In the genomic region with DNA sequence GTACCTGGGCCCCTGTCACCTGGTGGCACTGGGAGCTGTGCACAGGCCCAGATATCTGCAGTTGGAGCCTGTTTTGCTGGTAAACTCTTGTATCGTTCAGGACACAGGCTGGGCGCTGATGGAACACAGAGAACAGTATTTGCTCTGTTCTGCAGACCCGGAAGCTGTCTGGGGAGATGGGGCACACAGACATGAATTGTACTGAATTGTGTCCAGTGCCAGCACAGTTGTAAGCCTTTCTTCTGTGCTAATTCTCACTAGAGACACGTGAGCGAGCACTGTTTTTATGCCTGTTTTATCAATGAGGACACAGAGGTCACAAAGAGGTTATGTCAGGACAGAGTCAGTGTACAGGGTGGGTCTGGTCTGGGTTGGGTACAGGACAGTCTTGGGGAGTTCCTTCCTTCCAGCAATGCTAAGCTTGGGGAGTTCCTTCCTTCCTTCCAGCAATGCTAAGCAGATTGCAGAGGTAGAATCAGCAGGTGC, we compare ENCODE assay signal across 19 cellular contexts. TPM values are rescaled to one million over a fixed set of nuclear protein-coding genes. Genes with fewer than 3 reads are reported as not detected.
DNase-seq lines count a peak whose midpoint lies in the region; ATAC-seq, FAIRE-seq and TF ChIP-seq lines count a peak whose summit lies in the region.
"Had no signal": no experiment of that assay in that cellular context is flagged by ENCODE, and none has a peak within 500 bp of the region (broad histone marks: within the 10 kb centered on the region; RNA-seq: fewer than 3 reads in every experiment).

No MANE protein-coding gene starts in this region.

- H3K9me3 Mint-ChIP-seq in T-helper 2 cell treated with Interferon-gamma antibody and Interleukin-4, amounts not matched to agents 5 μg/mL and 100 μg/mL, for 36 hours = no peaks in the 10 kb centered on the region
- H3K9me3 Mint-ChIP-seq: activated T-helper 17 cell treated with anti-CD3 and anti-CD28 coated beads, Interleukin-2, amount 50 U/mL, for 72 hours; nephron had no signal

- no peaks in the 10 kb centered on the region for H3K36me3 Mint-ChIP-seq in T-helper 2 cell treated with Interferon-gamma antibody and Interleukin-4, amounts not matched to agents 5 μg/mL and 100 μg/mL, for 36 hours (ENCODE audit: low read depth)
- H3K36me3 Mint-ChIP-seq: stimulated activated memory B cell treated with anti-CD40 and anti-IgM and Interleukin-4, amounts not matched to agents 10 μg/mL and 1 μg/mL and 100 μg/mL, for 72 hours had no signal

- no peak for FAIRE-seq in HepG2 (lab: Jason Lieb, UNC)
- FAIRE-seq: A549, colon, G401.6, urothelium cell line had no signal

- H3K9me3 ChIP-seq in liver (ENCODE audit: control insufficient read depth in 4 of 4, low read length in 3 of 4) (no peaks in the 10 kb centered on the region), HepG2 (ENCODE audit: low read length) (no peaks in the 10 kb centered on the region), upper lobe of left lung (no peaks in the 10 kb centered on the region)
- H3K9me3 ChIP-seq: A549 had no signal

- H3K79me2 ChIP-seq in HepG2 (ENCODE audit: insufficient read depth, low read length) = no peaks in the 10 kb centered on the region

- no peak overlapping the region for H3K4me2 ChIP-seq in HepG2 (ENCODE audit: low read depth, low read length)
- H3K4me2 ChIP-seq: A549 had no signal

- H3K4me1 ChIP-seq in liver (ENCODE audit: control insufficient read depth in 4 of 4, insufficient read depth in 4 of 4, low read length in 3 of 4) (peaks cover 0 to 16% (median 6%) of the 10 kb centered on the region in 4 donors), HepG2 (ENCODE audit: insufficient read depth, low read length) (peaks cover 13% of the 10 kb centered on the region; the same call in 1 of the 2 replicates), upper lobe of left lung (peaks cover 10 to 21% (median 19%) of the 10 kb centered on the region in 4 donors)
- H3K4me1 ChIP-seq: A549 had no signal

- in situ Hi-C loops in HepG2 (cut with HindIII; ENCODE audit: extremely low pct_ligation_motif_present, low pct_unique_long_range_greater_than_20kb) = no loop called here

- H3K9ac ChIP-seq in liver (ENCODE audit: low read depth in 1 of 2, low read length in 2 of 2) (no peak overlapping the region), HepG2 (ENCODE audit: insufficient read depth, low read depth, low read length) (no peak overlapping the region)

- no peaks in the 10 kb centered on the region for H4K20me1 ChIP-seq in HepG2 (ENCODE audit: insufficient read depth, low read length)

- no peaks in the 10 kb centered on the region for H3K4me1 Mint-ChIP-seq in T-helper 2 cell treated with Interferon-gamma antibody and Interleukin-4, amounts not matched to agents 5 μg/mL and 100 μg/mL, for 36 hours (ENCODE audit: low read depth)
- H3K4me1 Mint-ChIP-seq: stimulated activated memory B cell treated with anti-CD40 and anti-IgM and Interleukin-4, amounts not matched to agents 10 μg/mL and 1 μg/mL and 100 μg/mL, for 72 hours had no signal

- intact Hi-C loops in HepG2 (cut with micrococcal nuclease; ENCODE audit: unreplicated experiment) = no loop called here
- intact Hi-C loops in left cardiac atrium (cut with DNase I) = no loop called here

- TF ChIP-seq EP300 in HepG2 (IDR thresholded peaks at IDR 0.05; ENCODE audit: low read depth in 2 of 2, low read length in 2 of 2) = no peak
- TF ChIP-seq EP300 in HepG2 (CRISPR knock-in tag; IDR thresholded peaks at IDR 0.05; ENCODE audit: borderline replicate concordance) = no peak
- TF ChIP-seq EP300 in upper lobe of left lung (IDR thresholded peaks at IDR 0.05) = peak; percentile 61 to 99 (median 94)

- TF ChIP-seq CTCF in liver (IDR thresholded peaks at IDR 0.05; ENCODE audit: low read depth, low read length, missing input control) (no peak), HepG2 (CRISPR knock-in tag; IDR thresholded peaks at IDR 0.05) (no peak), upper lobe of left lung (IDR thresholded peaks at IDR 0.05) (no peak)

- H3K27me3 Mint-ChIP-seq in T-helper 2 cell treated with Interferon-gamma antibody and Interleukin-4, amounts not matched to agents 5 μg/mL and 100 μg/mL, for 36 hours (ENCODE audit: low read depth) = no peaks in the 10 kb centered on the region

- 74% methylated on average over 5 of the region's 5 CpGs for WGBS in liver
- 88% methylated on average over 5 of the region's 5 CpGs for WGBS in HepG2 (ENCODE audit: low lambda C conversion rate)
- WGBS in upper lobe of left lung, 2 donors = 67 to 79% methylated on average over 4 to 5 of the region's 5 CpGs

- no peak overlapping the region for H3K27ac Mint-ChIP-seq in T-helper 2 cell treated with Interferon-gamma antibody and Interleukin-4, amounts not matched to agents 5 μg/mL and 100 μg/mL, for 36 hours
- H3K27ac Mint-ChIP-seq: activated CD8-positive, alpha-beta T cell treated with anti-CD3 and anti-CD28 coated beads, Interleukin-2, amount 10 ng/mL, durations not matched to agents 7 days and 5 days; activated T-helper 17 cell treated with anti-CD3 and anti-CD28 coated beads, Interleukin-2, amount 50 U/mL, for 72 hours; nephron; stimulated activated memory B cell treated with anti-CD40 and anti-IgM and Interleukin-4, amounts not matched to agents 10 μg/mL and 1 μg/mL and 100 μg/mL, for 72 hours had no signal

- POLR2A ChIA-PET in HepG2 (lab: Yijun Ruan, JAX) = no interaction called here

- ATAC-seq in HepG2 (no peak), left cardiac atrium (peak; percentile 39 to 63), upper lobe of left lung (ENCODE audit: low FRiP score in 2 of 2) (peak in 1 of 2 donors; percentile 42), GM18858 (IDR thresholded peaks at IDR 0.05; ENCODE audit: unreplicated experiment) (no peak), HG03439 (IDR thresholded peaks at IDR 0.05; ENCODE audit: unreplicated experiment) (no peak)
- ATAC-seq: A549; activated CD8-positive, alpha-beta T cell treated with anti-CD3 and anti-CD28 coated beads, Interleukin-2, amount 10 ng/mL, durations not matched to agents 7 days and 5 days; activated T-helper 17 cell treated with anti-CD3 and anti-CD28 coated beads, Interleukin-2, amount 50 U/mL, for 72 hours; PC-3; stimulated activated memory B cell treated with anti-CD40 and anti-IgM and Interleukin-4, amounts not matched to agents 10 μg/mL and 1 μg/mL and 100 μg/mL, for 72 hours had no signal

- H3K27ac ChIP-seq in liver (ENCODE audit: low read depth in 1 of 2, low read length in 2 of 2) = no peak overlapping the region
- no peak overlapping the region for H3K27ac ChIP-seq in HepG2 (ENCODE audit: extremely low read length, insufficient read depth, low read length)
- peak overlapping the region in 1 of 4 donors; percentile 10 for H3K27ac ChIP-seq in upper lobe of left lung
- H3K27ac ChIP-seq: A549 had no signal

- H3K36me3 ChIP-seq in liver (ENCODE audit: control insufficient read depth in 4 of 4, insufficient read depth in 3 of 4, low read depth in 1 of 4, low read length in 3 of 4) (peaks cover 0 to 22% (median 2%) of the 10 kb centered on the region in 4 donors), HepG2 (replicated peaks in 1 of 2; ENCODE audit: control insufficient read depth in 1 of 2, insufficient read depth in 2 of 2, low read length in 2 of 2) (peaks cover 0 to 7% of the 10 kb centered on the region in 2 experiments; a peak in 4 of 5 replicates), upper lobe of left lung (peaks cover 0 to 66% (median 1%) of the 10 kb centered on the region in 4 donors)

- H3K4me3 ChIP-seq in liver (ENCODE audit: low read depth in 1 of 3, low read length in 3 of 3) (no peak overlapping the region), HepG2 (replicated peaks in 1 of 3; ENCODE audit: insufficient read depth in 1 of 3, low read depth in 2 of 3, low read length in 3 of 3) (no peak overlapping the region), upper lobe of left lung (no peak overlapping the region)
- H3K4me3 ChIP-seq: A549 had no signal

- CTCF ChIA-PET in HepG2 (lab: Yijun Ruan, JAX; ENCODE audit: low intra/inter-chr PET ratio, low total read pairs) = no interaction called here

- TF ChIP-seq RAD21 in liver (IDR thresholded peaks at IDR 0.05) = no peak
- TF ChIP-seq RAD21 in HepG2 (CRISPR knock-in tag; IDR thresholded peaks at IDR 0.05) = no peak

- no TSS peak for BruUV-seq in HepG2 (replicated peaks; lab: Mats Ljungman, UMichigan)

- TF ChIP-seq POLR2A in HepG2 (IDR thresholded peaks at IDR 0.05; ENCODE audit: insufficient read depth in 1 of 2, low read depth in 2 of 2, low read length in 2 of 2) = no peak
- TF ChIP-seq POLR2A in upper lobe of left lung (IDR thresholded peaks at IDR 0.05) = no peak

- H3K4me3 Mint-ChIP-seq in T-helper 2 cell treated with Interferon-gamma antibody and Interleukin-4, amounts not matched to agents 5 μg/mL and 100 μg/mL, for 36 hours = no peak overlapping the region
- H3K4me3 Mint-ChIP-seq: activated CD8-positive, alpha-beta T cell treated with anti-CD3 and anti-CD28 coated beads, Interleukin-2, amount 10 ng/mL, durations not matched to agents 7 days and 5 days; activated T-helper 17 cell treated with anti-CD3 and anti-CD28 coated beads, Interleukin-2, amount 50 U/mL, for 72 hours; nephron; stimulated activated memory B cell treated with anti-CD40 and anti-IgM and Interleukin-4, amounts not matched to agents 10 μg/mL and 1 μg/mL and 100 μg/mL, for 72 hours had no signal

- no peak overlapping the region for H2AFZ ChIP-seq in HepG2 (ENCODE audit: low read length)

- H3K27me3 ChIP-seq in liver (ENCODE audit: control insufficient read depth in 4 of 4, insufficient read depth in 4 of 4, low read length in 3 of 4) (no peaks in the 10 kb centered on the region), HepG2 (ENCODE audit: control insufficient read depth in 1 of 2, insufficient read depth in 2 of 2, low read length in 2 of 2) (no peaks in the 10 kb centered on the region), upper lobe of left lung (no peaks in the 10 kb centered on the region)

- DNase-seq in HepG2 (ENCODE audit: low spot score) = no peak
- DNase-seq in left cardiac atrium = peak; percentile 15
- DNase-seq in nucleus accumbens (lab: John Stamatoyannopoulos, UW) = peak in 53 of 56 donors; percentile 20 to 94 (median 79)
- no peak for DNase-seq in upper lobe of left lung
- DNase-seq in T-helper 2 cell treated with Interferon-gamma antibody and Interleukin-4, amounts not matched to agents 5 μg/mL and 100 μg/mL, for 36 hours (ENCODE audit: low spot score) = no peak
- DNase-seq: activated CD8-positive, alpha-beta T cell treated with anti-CD3 and anti-CD28 coated beads, Interleukin-2, amount 10 ng/mL, durations not matched to agents 7 days and 5 days; HCEC 1CT; NCI-H2029 treated with DMSO at 0.1 percent for 48 hours; PC-3 had no signal

RNA-seq across cellular contexts. Expression of a gene that starts 24.4 kb away (rescaled TPM):
- total RNA-seq in liver (under 1 TPM; 0.09 to 0.17 TPM), HepG2 (2016; rRNA removed; fragmentation: Illumina TruSeq; extraction: Trizol) (not detected in 2 replicates), left cardiac atrium (1 to 10 TPM in 1 of 2 donors, not detected in 1; 1.5 TPM), upper lobe of left lung (1 to 10 TPM in 4 of 6 donors, under 1 TPM in 2; 0.71 to 3.9 (median 1.5) TPM)
- polyA plus RNA-seq in liver (under 1 TPM; 0.07 to 0.14 TPM), HepG2 (2011; rRNA removed) (0.15 and 0.29 TPM in 2 replicates)
- not detected in 2 replicates for total RNA-seq in HepG2 (2016; cell fraction: cytosol; rRNA removed; fragmentation: Illumina TruSeq; extraction: Trizol; ENCODE audit: low read depth)
- total RNA-seq in HepG2 (2016; cell fraction: insoluble cytoplasmic fraction; rRNA removed; fragmentation: Illumina TruSeq; extraction: Trizol) = not detected in 2 replicates
- not detected in 2 replicates for total RNA-seq in HepG2 (2016; cell fraction: membrane; rRNA removed; fragmentation: Illumina TruSeq; extraction: Trizol)
- not detected in 2 replicates for total RNA-seq in HepG2 (2016; cell fraction: nucleus; rRNA removed; fragmentation: Illumina TruSeq; extraction: Trizol)
- polyA plus RNA-seq in HepG2 (2011; cell fraction: cytosol; rRNA removed) = 0.04 and 0.12 TPM in 2 replicates
- 0.51 and 0.73 TPM in 2 replicates for polyA plus RNA-seq in HepG2 (2011; cell fraction: nucleus; rRNA removed)
- polyA plus RNA-seq in HepG2 (2012) = 0.44 TPM in 1 of 2 replicates, not detected in the other
- polyA plus RNA-seq in HepG2 (2016; cell fraction: cytosol; fragmentation: Illumina TruSeq; extraction: Trizol; ENCODE audit: low read depth) = not detected in 2 replicates
- not detected in 2 replicates for polyA plus RNA-seq in HepG2 (2016; cell fraction: insoluble cytoplasmic fraction; fragmentation: Illumina TruSeq; extraction: Trizol; ENCODE audit: low read depth)
- not detected in 2 replicates for polyA plus RNA-seq in HepG2 (2016; cell fraction: membrane; fragmentation: Illumina TruSeq; extraction: Trizol; ENCODE audit: low read depth)
- not detected in 2 replicates for polyA plus RNA-seq in HepG2 (2016; cell fraction: nucleus; fragmentation: Illumina TruSeq; extraction: Trizol; ENCODE audit: insufficient read depth, low read depth)
- not detected in 2 replicates for polyA minus RNA-seq in HepG2 (2011; rRNA and poly(A)+ RNA removed; ENCODE audit: low replicate concordance)
- polyA minus RNA-seq in HepG2 (2011; cell fraction: cytosol; rRNA and poly(A)+ RNA removed) = not detected in 2 replicates
- polyA minus RNA-seq in HepG2 (2011; cell fraction: nucleus; rRNA and poly(A)+ RNA removed) = 0.62 and 0.77 TPM in 2 replicates
- total RNA-seq: activated CD8-positive, alpha-beta T cell treated with anti-CD3 and anti-CD28 coated beads, Interleukin-2, amount 10 ng/mL, durations not matched to agents 7 days and 5 days; activated T-helper 17 cell treated with anti-CD3 and anti-CD28 coated beads, Interleukin-2, amount 50 U/mL, for 72 hours; PC-3 had no signal
- polyA plus RNA-seq: A549 had no signal

RNA-seq across cellular contexts. Expression of a gene that starts 41.0 kb away (rescaled TPM):
- total RNA-seq in liver (1 to 10 TPM; 5.1 to 10.0 TPM), HepG2 (2016; rRNA removed; fragmentation: Illumina TruSeq; extraction: Trizol) (1.9 and 2.9 TPM in 2 replicates), left cardiac atrium (10 to 100 TPM; 19.5 to 34.1 TPM), upper lobe of left lung (100 to 1,000 TPM in 1 of 6 donors, 10 to 100 TPM in 5; 16.6 to 105 (median 51.1) TPM)
- polyA plus RNA-seq in liver (1 to 10 TPM; 1.1 to 6.4 TPM), HepG2 (2011; rRNA removed) (4.6 and 6.5 TPM in 2 replicates)
- 0.79 and 1.0 TPM in 2 replicates for total RNA-seq in HepG2 (2016; cell fraction: cytosol; rRNA removed; fragmentation: Illumina TruSeq; extraction: Trizol; ENCODE audit: low read depth)
- 1.7 and 2.9 TPM in 2 replicates for total RNA-seq in HepG2 (2016; cell fraction: insoluble cytoplasmic fraction; rRNA removed; fragmentation: Illumina TruSeq; extraction: Trizol)
- total RNA-seq in HepG2 (2016; cell fraction: membrane; rRNA removed; fragmentation: Illumina TruSeq; extraction: Trizol) = 2.3 TPM in 2 replicates
- total RNA-seq in HepG2 (2016; cell fraction: nucleus; rRNA removed; fragmentation: Illumina TruSeq; extraction: Trizol) = 2.9 and 3.7 TPM in 2 replicates
- 3.0 and 3.9 TPM in 2 replicates for polyA plus RNA-seq in HepG2 (2011; cell fraction: cytosol; rRNA removed)
- 25.0 and 33.1 TPM in 2 replicates for polyA plus RNA-seq in HepG2 (2011; cell fraction: nucleus; rRNA removed)
- polyA plus RNA-seq in HepG2 (2012) = 7.9 and 8.7 TPM in 2 replicates
- 0.66 and 0.71 TPM in 2 replicates for polyA plus RNA-seq in HepG2 (2016; cell fraction: cytosol; fragmentation: Illumina TruSeq; extraction: Trizol; ENCODE audit: low read depth)
- polyA plus RNA-seq in HepG2 (2016; cell fraction: insoluble cytoplasmic fraction; fragmentation: Illumina TruSeq; extraction: Trizol; ENCODE audit: low read depth) = 3.0 and 4.2 TPM in 2 replicates
- polyA plus RNA-seq in HepG2 (2016; cell fraction: membrane; fragmentation: Illumina TruSeq; extraction: Trizol; ENCODE audit: low read depth) = 1.6 and 1.9 TPM in 2 replicates
- polyA plus RNA-seq in HepG2 (2016; cell fraction: nucleus; fragmentation: Illumina TruSeq; extraction: Trizol; ENCODE audit: insufficient read depth, low read depth) = 14.0 and 17.0 TPM in 2 replicates
- 0.07 and 4.8 TPM in 2 replicates for polyA minus RNA-seq in HepG2 (2011; rRNA and poly(A)+ RNA removed; ENCODE audit: low replicate concordance)
- 5.2 and 5.4 TPM in 2 replicates for polyA minus RNA-seq in HepG2 (2011; cell fraction: cytosol; rRNA and poly(A)+ RNA removed)
- 5.8 and 5.9 TPM in 2 replicates for polyA minus RNA-seq in HepG2 (2011; cell fraction: nucleus; rRNA and poly(A)+ RNA removed)

Comparison
In these comparisons a context has a peak if more than half of its experiments do, and no peak if none do; other contexts are left out.
1. ATAC-seq: peak in left cardiac atrium (2 of 2); none in HepG2 (single experiment), GM18858 (single experiment) and HG03439 (single experiment).
2. DNase-seq: peak in left cardiac atrium (single experiment) and nucleus accumbens (53 of 56); none in HepG2 (single experiment), upper lobe of left lung (0 of 2) and T-helper 2 cell treated with Interferon-gamma antibody and Interleukin-4, amounts not matched to agents 5 μg/mL and 100 μg/mL, for 36 hours (single experiment).